8 cellular contexts compared by ENCODE assay signal in genomic region chr6:117352466-117353081, GRCh38.
DNase-seq lines count a peak whose midpoint lies in the region; ATAC-seq and TF ChIP-seq lines count a peak whose summit lies in the region.

No MANE protein-coding gene starts in this region.

- TF ChIP-seq CTCF in CD14-positive monocyte (IDR thresholded peaks at IDR 0.05) (peak; percentile 32), LNCaP clone FGC (IDR thresholded peaks at IDR 0.05; ENCODE audit: control insufficient read depth, extremely low read depth, insufficient read depth) (peak; percentile 58), type B pancreatic cell (conservative IDR thresholded peaks at IDR 0.05) (peak; percentile 69)

- intact Hi-C loops in CD14-positive monocyte (cut with micrococcal nuclease), result no loop called here

- H3K4me1 Mint-ChIP-seq in CD14-positive monocyte, result no peaks in the 10 kb centered on the region
- peaks cover 4% of the 10 kb centered on the region for H3K4me1 Mint-ChIP-seq in type B pancreatic cell (ENCODE audit: unreplicated experiment)

- H3K36me3 Mint-ChIP-seq in CD14-positive monocyte, result no peaks in the 10 kb centered on the region
- no peaks in the 10 kb centered on the region for H3K36me3 Mint-ChIP-seq in type B pancreatic cell

- no peak overlapping the region for H3K4me3 ChIP-seq in LNCaP clone FGC (ENCODE audit: low read depth, low read length)

- peaks cover 3 to 6% (median 3%) of the 10 kb centered on the region in 3 donors for H3K27me3 Mint-ChIP-seq in CD14-positive monocyte (ENCODE audit: low read depth in 3 of 3)
- H3K27me3 Mint-ChIP-seq in type B pancreatic cell, result no peaks in the 10 kb centered on the region

- H3K27ac Mint-ChIP-seq in CD14-positive monocyte (peak overlapping the region in 1 of 7 donors; percentile 54), type B pancreatic cell (no peak overlapping the region)

- H3K4me3 Mint-ChIP-seq in CD14-positive monocyte (no peak overlapping the region), type B pancreatic cell (no peak overlapping the region)

- peak; percentile 50 for ATAC-seq in GM19397 (IDR thresholded peaks at IDR 0.05; ENCODE audit: unreplicated experiment)
- ATAC-seq in GM19328 (IDR thresholded peaks at IDR 0.05; ENCODE audit: unreplicated experiment), result no peak

- DNase-seq in CD14-positive monocyte (ENCODE audit: low spot score) (no peak), LNCaP clone FGC (ENCODE audit: low read depth) (no peak), dedifferentiated amniotic fluid mesenchymal stem cell (ENCODE audit: extremely low spot score) (peak; percentile 24), type B pancreatic cell (ENCODE audit: extremely low spot score, unreplicated experiment) (no peak)
- no peak for DNase-seq in effector CD4-positive, alpha-beta T cell
- no peak for DNase-seq in effector CD8-positive, alpha-beta T cell (lab: John Stamatoyannopoulos, UW)

- H3K9me3 Mint-ChIP-seq in CD14-positive monocyte (peaks cover 0 to 1% (median 0%) of the 10 kb centered on the region in 7 donors), type B pancreatic cell (no peaks in the 10 kb centered on the region)
